ENCODE assay signal across 16 cellular contexts in genomic region chr4:118927976-118928375, GRCh38. TPM values are rescaled to one million over a fixed set of nuclear protein-coding genes. Genes with fewer than 3 reads are reported as not detected.
DNase-seq lines count a peak whose midpoint lies in the region; ATAC-seq and TF ChIP-seq lines count a peak whose summit lies in the region.
"Had no signal": no experiment of that assay in that cellular context is flagged by ENCODE, and none has a peak within 500 bp of the region (broad histone marks: within the 10 kb centered on the region; RNA-seq: fewer than 3 reads in every experiment).

No MANE protein-coding gene starts in this region.

- ATAC-seq in GM21786 (IDR thresholded peaks at IDR 0.05; ENCODE audit: unreplicated experiment), result no peak

- 23% methylated on average over 1 of the region's 1 CpG for WGBS in suprapubic skin

- TF ChIP-seq CTCF in left ventricle myocardium inferior (IDR thresholded peaks at IDR 0.05; ENCODE audit: borderline replicate concordance) (no peak), suprapubic skin (IDR thresholded peaks at IDR 0.05) (no peak)

- DNase-seq in Ammon's horn (ENCODE audit: low spot score) (peak; percentile 72), adipocyte (ENCODE audit: low read depth) (peak; percentile 6), left ventricle myocardium inferior (peak; percentile 40), posterior vena cava (ENCODE audit: low spot score) (peak; percentile 67), occipital lobe (lab: John Stamatoyannopoulos, UW) (no peak), middle frontal gyrus (ENCODE audit: extremely low spot score, low spot score) (no peak), suprapubic skin (ENCODE audit: low spot score in 2 of 2) (no peak)
- DNase-seq: amniotic stem cell; KG1; NCI-H1436; NCI-H526; SHP77; stimulated activated CD4-positive, alpha-beta T cell treated with anti-CD3 and anti-CD28 coated beads, Interleukin-4, amount 100 ng/mL, for 24 hours; T1000 had no signal

- H3K4me3 ChIP-seq in adipocyte (ENCODE audit: low read length) (no peak overlapping the region), left ventricle myocardium inferior (no peak overlapping the region), suprapubic skin (no peak overlapping the region)
- H3K4me3 ChIP-seq: HAP-1 had no signal

- no peak for TF ChIP-seq EP300 in suprapubic skin (IDR thresholded peaks at IDR 0.05)

- no peaks in the 10 kb centered on the region for H3K4me1 ChIP-seq in adipocyte (ENCODE audit: control insufficient read depth, insufficient read depth, low read length)
- H3K4me1 ChIP-seq in left ventricle myocardium inferior, result peaks cover 93% of the 10 kb centered on the region
- H3K4me1 ChIP-seq in suprapubic skin, result no peaks in the 10 kb centered on the region

- H3K27ac ChIP-seq in left ventricle myocardium inferior (replicated peaks), result peak overlapping the region; percentile 60
- H3K27ac ChIP-seq in suprapubic skin, result no peak overlapping the region

- H3K9me3 ChIP-seq in adipocyte (ENCODE audit: control insufficient read depth, low read length) (no peaks in the 10 kb centered on the region), left ventricle myocardium inferior (replicated peaks) (no peaks in the 10 kb centered on the region), suprapubic skin (no peaks in the 10 kb centered on the region)
- H3K9me3 ChIP-seq: HAP-1 had no signal

- H3K27me3 ChIP-seq in adipocyte (replicated peaks; ENCODE audit: control insufficient read depth, insufficient read depth, low read length) (no peaks in the 10 kb centered on the region), left ventricle myocardium inferior (ENCODE audit: low read depth) (no peaks in the 10 kb centered on the region), suprapubic skin (no peaks in the 10 kb centered on the region)

- intact Hi-C loops in left ventricle myocardium inferior (cut with micrococcal nuclease), result no loop called here
- intact Hi-C loops in posterior vena cava (cut with DNase I), result no loop called here

- no peak for TF ChIP-seq POLR2A in suprapubic skin (IDR thresholded peaks at IDR 0.05)

- H3K36me3 ChIP-seq in adipocyte (ENCODE audit: control insufficient read depth, insufficient read depth, low read length, severe bottlenecking), result no peaks in the 10 kb centered on the region
- H3K36me3 ChIP-seq in left ventricle myocardium inferior, result no peaks in the 10 kb centered on the region
- no peaks in the 10 kb centered on the region for H3K36me3 ChIP-seq in suprapubic skin
- H3K36me3 ChIP-seq: HAP-1 had no signal

- no peak overlapping the region for H3K9ac ChIP-seq in adipocyte (ENCODE audit: low read length)

RNA-seq across cellular contexts. Expression of gene SYNPO2, which starts 39.3 kb away (rescaled TPM):
- total RNA-seq in left ventricle myocardium inferior (239 TPM), posterior vena cava (1,000 to 10,000 TPM in 1 of 2 donors, 100 to 1,000 TPM in 1; 960 to 1,079 TPM), occipital lobe (2.3 TPM), suprapubic skin (10 to 100 TPM; 14.3 to 33.6 (median 19.1) TPM)

Comparison
In these comparisons a context has a peak if more than half of its experiments do, and no peak if none do; other contexts are left out.
1. DNase-seq: peak in Ammon's horn (single experiment), adipocyte (single experiment), left ventricle myocardium inferior (single experiment) and posterior vena cava (single experiment); none in occipital lobe (single experiment), middle frontal gyrus (single experiment) and suprapubic skin (0 of 2).